Comparison of ENCODE assay signal across 1 cellular context in genomic region chr3:58008140-58009025, GRCh38.
TF ChIP-seq lines count a peak whose summit lies in the region.

TSS of gene FLNB (plus strand) at chr3:58008422. CDS start at chr3:58008565, 143 bp downstream.

TF ChIP-seq in GM12878, 131 proteins besides CTCF, POLR2A, EP300 and RAD21 (continued from another document and continues in another):
- TF ChIP-seq PRDM15 (CRISPR knock-in tag; IDR thresholded peaks at IDR 0.05) (no peak), MLLT1 (IDR thresholded peaks at IDR 0.05) (peak; percentile 62; the same call in 1 of the 2 replicates), REST (IDR thresholded peaks at IDR 0.05; ENCODE audit: low read depth, low read length) (no peak), SPI1 (IDR thresholded peaks at IDR 0.05; ENCODE audit: borderline replicate concordance, insufficient read depth, low read depth, low read length) (no peak), BACH1 (IDR thresholded peaks at IDR 0.05; ENCODE audit: borderline replicate concordance) (peak; percentile 43; the same call in 1 of the 2 replicates), ATF2 (IDR thresholded peaks at IDR 0.05; ENCODE audit: low read length) (no peak), FOXK2 (IDR thresholded peaks at IDR 0.05) (no peak), YBX1 (IDR thresholded peaks at IDR 0.05) (no peak), CHD4 (IDR thresholded peaks at IDR 0.05) (no peak; the same call in 1 of the 2 replicates), PML (IDR thresholded peaks at IDR 0.05; ENCODE audit: low read length) (no peak), ESRRA (IDR thresholded peaks at IDR 0.05; ENCODE audit: low read length) (no peak), RB1 (IDR thresholded peaks at IDR 0.05; ENCODE audit: borderline replicate concordance) (no peak), KLF5 (IDR thresholded peaks at IDR 0.05; ENCODE audit: partially characterized antibody) (no peak), KDM1A (IDR thresholded peaks at IDR 0.05; ENCODE audit: borderline replicate concordance) (no peak), TCF12 (IDR thresholded peaks at IDR 0.05; ENCODE audit: low read depth, low read length) (peak; percentile 75; the same call in 1 of the 2 replicates), BCL11A (IDR thresholded peaks at IDR 0.05; ENCODE audit: low read depth, low read length) (no peak), POLR2AphosphoS5 (IDR thresholded peaks at IDR 0.05; ENCODE audit: low read length) (peak; percentile 77), E2F8 (IDR thresholded peaks at IDR 0.05; ENCODE audit: low read depth, partially characterized antibody) (no peak), TCF3 (IDR thresholded peaks at IDR 0.05; ENCODE audit: borderline replicate concordance, insufficient read depth, low read depth, low read length) (0 out of 2 replicates have a peak, but pooled peaks have one; percentile 59), USF1 (IDR thresholded peaks at IDR 0.05; ENCODE audit: borderline replicate concordance, extremely low read length, insufficient read depth, low read depth, low read length) (no peak), CHD1 (IDR thresholded peaks at IDR 0.05; ENCODE audit: low read depth, low read length) (no peak), RAD51 (IDR thresholded peaks at IDR 0.05) (no peak), WRNIP1 (IDR thresholded peaks at IDR 0.05; ENCODE audit: borderline replicate concordance, low read depth, low read length) (no peak), ZSCAN29 (IDR thresholded peaks at IDR 0.05) (0 out of 2 replicates have a peak, but pooled peaks have one; percentile 53), SUZ12 (IDR thresholded peaks at IDR 0.05; ENCODE audit: unreplicated experiment) (no peak), EGR1 (IDR thresholded peaks at IDR 0.05; ENCODE audit: borderline replicate concordance in 1 of 2, low read depth in 2 of 2, low read length in 2 of 2) (peak in 1 of 2 experiments; percentile 59; a peak in 1 of 3 replicates), MXI1 (IDR thresholded peaks at IDR 0.05; ENCODE audit: low read depth, low read length) (no peak), SMAD1 (IDR thresholded peaks at IDR 0.05; ENCODE audit: low read depth, partially characterized antibody) (no peak), DPF2 (IDR thresholded peaks at IDR 0.05) (peak; percentile 51; the same call in 1 of the 2 replicates), STAT1 (conservative IDR thresholded peaks at IDR 0.05) (no peak), RUNX3 (IDR thresholded peaks at IDR 0.05; ENCODE audit: low read length) (peak; percentile 53), SMARCA5 (IDR thresholded peaks at IDR 0.05) (peak; percentile 63; the same call in 1 of the 2 replicates), USF2 (IDR thresholded peaks at IDR 0.05; ENCODE audit: borderline replicate concordance, low read depth, low read length) (no peak), TARDBP (IDR thresholded peaks at IDR 0.05; ENCODE audit: borderline replicate concordance) (no peak), MTA2 (IDR thresholded peaks at IDR 0.05; ENCODE audit: low read depth) (no peak), RCOR1 (conservative IDR thresholded peaks at IDR 0.05; ENCODE audit: low read depth, low read length) (no peak), RFX5 (IDR thresholded peaks at IDR 0.05; ENCODE audit: low read depth, low read length) (no peak), IRF3 (IDR thresholded peaks at IDR 0.05) (no peak), IRF5 (IDR thresholded peaks at IDR 0.05; ENCODE audit: borderline replicate concordance) (no peak), ELK1 (IDR thresholded peaks at IDR 0.05; ENCODE audit: low read depth, low read length) (no peak), ZNF217 (IDR thresholded peaks at IDR 0.05) (peak; percentile 92), ETV6 (conservative IDR thresholded peaks at IDR 0.05 in 1 of 2, IDR thresholded peaks at IDR 0.05 in 1 of 2; ENCODE audit: borderline replicate concordance in 1 of 2, low read depth in 1 of 2) (no peak), SREBF2 (IDR thresholded peaks at IDR 0.05; ENCODE audit: low read length) (no peak), JUNB (IDR thresholded peaks at IDR 0.05) (no peak), ATF7 (IDR thresholded peaks at IDR 0.05; ENCODE audit: low read depth) (no peak), NR2F1 (conservative IDR thresholded peaks at IDR 0.05) (no peak; the same call in 1 of the 2 replicates), TCF7 (IDR thresholded peaks at IDR 0.05; ENCODE audit: borderline replicate concordance) (no peak), FOXM1 (IDR thresholded peaks at IDR 0.05; ENCODE audit: low read depth, low read length) (no peak)
